ENCODE assay signal across 1 cellular context in the genomic region with DNA sequence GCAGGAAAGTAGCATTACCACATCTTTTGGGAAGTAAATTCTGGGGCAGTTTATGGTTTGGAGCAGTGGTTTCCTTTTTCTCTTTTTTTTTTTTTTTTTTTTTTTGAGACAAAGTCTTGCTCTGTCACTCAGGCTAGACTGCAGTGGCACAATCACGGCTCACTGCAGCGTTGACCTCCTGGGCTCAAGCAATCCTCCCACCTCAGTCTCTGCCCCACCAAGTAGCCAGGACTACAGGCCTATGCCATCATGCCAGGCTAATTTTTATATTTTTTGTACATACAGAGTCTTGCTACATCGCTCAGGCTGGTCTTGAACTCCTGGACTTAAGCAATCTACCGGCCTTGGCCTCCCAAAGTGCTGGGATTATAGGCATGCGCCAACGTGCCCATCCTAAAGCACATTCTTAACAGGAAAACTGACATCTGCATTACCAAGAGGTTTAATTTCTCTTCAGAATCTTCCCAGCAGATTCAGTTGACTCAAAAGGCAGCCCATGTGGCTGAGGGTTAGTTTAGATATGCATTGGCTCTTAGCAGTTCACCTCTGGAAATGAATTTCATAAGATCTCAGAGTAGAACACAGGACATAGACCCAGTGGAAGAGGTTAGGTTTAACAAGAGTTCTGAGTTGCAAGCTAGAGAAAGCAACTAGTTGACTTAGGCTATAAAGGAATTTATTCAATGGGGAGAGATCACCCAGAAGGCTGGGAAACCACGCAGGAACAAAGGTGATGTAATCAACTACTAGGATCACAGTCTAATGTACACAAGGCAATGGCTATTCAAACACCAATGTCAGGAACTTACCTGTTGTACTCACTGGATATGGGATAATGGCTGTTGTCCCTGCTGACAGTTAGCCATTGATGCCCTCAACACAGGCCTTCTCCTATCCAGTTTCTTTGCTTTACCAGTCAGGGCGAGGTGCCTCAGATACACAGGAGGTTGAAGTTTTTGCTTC.
TF ChIP-seq lines count a peak whose summit lies in the region.

No MANE protein-coding gene starts in this region.

TF ChIP-seq in GM12878, 131 proteins besides CTCF, POLR2A, EP300 and RAD21:
- TF ChIP-seq, protein P1, sequence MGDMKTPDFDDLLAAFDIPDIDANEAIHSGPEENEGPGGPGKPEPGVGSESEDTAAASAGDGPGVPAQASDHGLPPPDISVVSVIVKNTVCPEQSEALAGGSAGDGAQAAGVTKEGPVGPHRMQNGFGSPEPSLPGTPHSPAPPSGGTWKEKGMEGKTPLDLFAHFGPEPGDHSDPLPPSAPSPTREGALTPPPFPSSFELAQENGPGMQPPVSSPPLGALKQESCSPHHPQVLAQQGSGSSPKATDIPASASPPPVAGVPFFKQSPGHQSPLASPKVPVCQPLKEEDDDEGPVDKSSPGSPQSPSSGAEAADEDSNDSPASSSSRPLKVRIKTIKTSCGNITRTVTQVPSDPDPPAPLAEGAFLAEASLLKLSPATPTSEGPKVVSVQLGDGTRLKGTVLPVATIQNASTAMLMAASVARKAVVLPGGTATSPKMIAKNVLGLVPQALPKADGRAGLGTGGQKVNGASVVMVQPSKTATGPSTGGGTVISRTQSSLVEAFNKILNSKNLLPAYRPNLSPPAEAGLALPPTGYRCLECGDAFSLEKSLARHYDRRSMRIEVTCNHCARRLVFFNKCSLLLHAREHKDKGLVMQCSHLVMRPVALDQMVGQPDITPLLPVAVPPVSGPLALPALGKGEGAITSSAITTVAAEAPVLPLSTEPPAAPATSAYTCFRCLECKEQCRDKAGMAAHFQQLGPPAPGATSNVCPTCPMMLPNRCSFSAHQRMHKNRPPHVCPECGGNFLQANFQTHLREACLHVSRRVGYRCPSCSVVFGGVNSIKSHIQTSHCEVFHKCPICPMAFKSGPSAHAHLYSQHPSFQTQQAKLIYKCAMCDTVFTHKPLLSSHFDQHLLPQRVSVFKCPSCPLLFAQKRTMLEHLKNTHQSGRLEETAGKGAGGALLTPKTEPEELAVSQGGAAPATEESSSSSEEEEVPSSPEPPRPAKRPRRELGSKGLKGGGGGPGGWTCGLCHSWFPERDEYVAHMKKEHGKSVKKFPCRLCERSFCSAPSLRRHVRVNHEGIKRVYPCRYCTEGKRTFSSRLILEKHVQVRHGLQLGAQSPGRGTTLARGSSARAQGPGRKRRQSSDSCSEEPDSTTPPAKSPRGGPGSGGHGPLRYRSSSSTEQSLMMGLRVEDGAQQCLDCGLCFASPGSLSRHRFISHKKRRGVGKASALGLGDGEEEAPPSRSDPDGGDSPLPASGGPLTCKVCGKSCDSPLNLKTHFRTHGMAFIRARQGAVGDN (IDR thresholded peaks at IDR 0.05) = no peak
- TF ChIP-seq, protein P2, sequence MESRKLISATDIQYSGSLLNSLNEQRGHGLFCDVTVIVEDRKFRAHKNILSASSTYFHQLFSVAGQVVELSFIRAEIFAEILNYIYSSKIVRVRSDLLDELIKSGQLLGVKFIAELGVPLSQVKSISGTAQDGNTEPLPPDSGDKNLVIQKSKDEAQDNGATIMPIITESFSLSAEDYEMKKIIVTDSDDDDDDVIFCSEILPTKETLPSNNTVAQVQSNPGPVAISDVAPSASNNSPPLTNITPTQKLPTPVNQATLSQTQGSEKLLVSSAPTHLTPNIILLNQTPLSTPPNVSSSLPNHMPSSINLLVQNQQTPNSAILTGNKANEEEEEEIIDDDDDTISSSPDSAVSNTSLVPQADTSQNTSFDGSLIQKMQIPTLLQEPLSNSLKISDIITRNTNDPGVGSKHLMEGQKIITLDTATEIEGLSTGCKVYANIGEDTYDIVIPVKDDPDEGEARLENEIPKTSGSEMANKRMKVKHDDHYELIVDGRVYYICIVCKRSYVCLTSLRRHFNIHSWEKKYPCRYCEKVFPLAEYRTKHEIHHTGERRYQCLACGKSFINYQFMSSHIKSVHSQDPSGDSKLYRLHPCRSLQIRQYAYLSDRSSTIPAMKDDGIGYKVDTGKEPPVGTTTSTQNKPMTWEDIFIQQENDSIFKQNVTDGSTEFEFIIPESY (IDR thresholded peaks at IDR 0.05) = no peak
- TF ChIP-seq, protein P3, sequence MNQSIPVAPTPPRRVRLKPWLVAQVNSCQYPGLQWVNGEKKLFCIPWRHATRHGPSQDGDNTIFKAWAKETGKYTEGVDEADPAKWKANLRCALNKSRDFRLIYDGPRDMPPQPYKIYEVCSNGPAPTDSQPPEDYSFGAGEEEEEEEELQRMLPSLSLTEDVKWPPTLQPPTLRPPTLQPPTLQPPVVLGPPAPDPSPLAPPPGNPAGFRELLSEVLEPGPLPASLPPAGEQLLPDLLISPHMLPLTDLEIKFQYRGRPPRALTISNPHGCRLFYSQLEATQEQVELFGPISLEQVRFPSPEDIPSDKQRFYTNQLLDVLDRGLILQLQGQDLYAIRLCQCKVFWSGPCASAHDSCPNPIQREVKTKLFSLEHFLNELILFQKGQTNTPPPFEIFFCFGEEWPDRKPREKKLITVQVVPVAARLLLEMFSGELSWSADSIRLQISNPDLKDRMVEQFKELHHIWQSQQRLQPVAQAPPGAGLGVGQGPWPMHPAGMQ (IDR thresholded peaks at IDR 0.05; ENCODE audit: borderline replicate concordance) = no peak
- TF ChIP-seq, protein P4, sequence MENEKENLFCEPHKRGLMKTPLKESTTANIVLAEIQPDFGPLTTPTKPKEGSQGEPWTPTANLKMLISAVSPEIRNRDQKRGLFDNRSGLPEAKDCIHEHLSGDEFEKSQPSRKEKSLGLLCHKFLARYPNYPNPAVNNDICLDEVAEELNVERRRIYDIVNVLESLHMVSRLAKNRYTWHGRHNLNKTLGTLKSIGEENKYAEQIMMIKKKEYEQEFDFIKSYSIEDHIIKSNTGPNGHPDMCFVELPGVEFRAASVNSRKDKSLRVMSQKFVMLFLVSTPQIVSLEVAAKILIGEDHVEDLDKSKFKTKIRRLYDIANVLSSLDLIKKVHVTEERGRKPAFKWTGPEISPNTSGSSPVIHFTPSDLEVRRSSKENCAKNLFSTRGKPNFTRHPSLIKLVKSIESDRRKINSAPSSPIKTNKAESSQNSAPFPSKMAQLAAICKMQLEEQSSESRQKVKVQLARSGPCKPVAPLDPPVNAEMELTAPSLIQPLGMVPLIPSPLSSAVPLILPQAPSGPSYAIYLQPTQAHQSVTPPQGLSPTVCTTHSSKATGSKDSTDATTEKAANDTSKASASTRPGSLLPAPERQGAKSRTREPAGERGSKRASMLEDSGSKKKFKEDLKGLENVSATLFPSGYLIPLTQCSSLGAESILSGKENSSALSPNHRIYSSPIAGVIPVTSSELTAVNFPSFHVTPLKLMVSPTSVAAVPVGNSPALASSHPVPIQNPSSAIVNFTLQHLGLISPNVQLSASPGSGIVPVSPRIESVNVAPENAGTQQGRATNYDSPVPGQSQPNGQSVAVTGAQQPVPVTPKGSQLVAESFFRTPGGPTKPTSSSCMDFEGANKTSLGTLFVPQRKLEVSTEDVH (IDR thresholded peaks at IDR 0.05; ENCODE audit: low read depth, partially characterized antibody) = no peak
- no peak for TF ChIP-seq BRCA1 (IDR thresholded peaks at IDR 0.05; ENCODE audit: low read depth, low read length)
- TF ChIP-seq RUNX3 (IDR thresholded peaks at IDR 0.05; ENCODE audit: low read length) = no peak
- TF ChIP-seq ESRRA (IDR thresholded peaks at IDR 0.05; ENCODE audit: low read length) = no peak
- no peak for TF ChIP-seq SRF (IDR thresholded peaks at IDR 0.05; ENCODE audit: low read depth in 2 of 2, low read length in 2 of 2)
- TF ChIP-seq SMAD5 (IDR thresholded peaks at IDR 0.05; ENCODE audit: low read depth) = no peak
- TF ChIP-seq, protein P5, sequence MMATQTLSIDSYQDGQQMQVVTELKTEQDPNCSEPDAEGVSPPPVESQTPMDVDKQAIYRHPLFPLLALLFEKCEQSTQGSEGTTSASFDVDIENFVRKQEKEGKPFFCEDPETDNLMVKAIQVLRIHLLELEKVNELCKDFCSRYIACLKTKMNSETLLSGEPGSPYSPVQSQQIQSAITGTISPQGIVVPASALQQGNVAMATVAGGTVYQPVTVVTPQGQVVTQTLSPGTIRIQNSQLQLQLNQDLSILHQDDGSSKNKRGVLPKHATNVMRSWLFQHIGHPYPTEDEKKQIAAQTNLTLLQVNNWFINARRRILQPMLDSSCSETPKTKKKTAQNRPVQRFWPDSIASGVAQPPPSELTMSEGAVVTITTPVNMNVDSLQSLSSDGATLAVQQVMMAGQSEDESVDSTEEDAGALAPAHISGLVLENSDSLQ (IDR thresholded peaks at IDR 0.05) = no peak; the same call in 1 of the 2 replicates
- TF ChIP-seq MEF2B (IDR thresholded peaks at IDR 0.05; ENCODE audit: partially characterized antibody, poor library complexity, severe bottlenecking) = no peak
- no peak for TF ChIP-seq EED (IDR thresholded peaks at IDR 0.05; ENCODE audit: low read depth)
- no peak for TF ChIP-seq NFYA (IDR thresholded peaks at IDR 0.05; ENCODE audit: borderline replicate concordance, low read depth, low read length)
- no peak for TF ChIP-seq YBX1 (IDR thresholded peaks at IDR 0.05)
- no peak for TF ChIP-seq KLF5 (IDR thresholded peaks at IDR 0.05; ENCODE audit: partially characterized antibody)
- TF ChIP-seq RCOR1 (conservative IDR thresholded peaks at IDR 0.05; ENCODE audit: low read depth, low read length) = no peak
- TF ChIP-seq GABPA (IDR thresholded peaks at IDR 0.05; ENCODE audit: low read depth) = no peak
